Comparison of ENCODE assay signal across 9 cellular contexts in the genomic region with DNA sequence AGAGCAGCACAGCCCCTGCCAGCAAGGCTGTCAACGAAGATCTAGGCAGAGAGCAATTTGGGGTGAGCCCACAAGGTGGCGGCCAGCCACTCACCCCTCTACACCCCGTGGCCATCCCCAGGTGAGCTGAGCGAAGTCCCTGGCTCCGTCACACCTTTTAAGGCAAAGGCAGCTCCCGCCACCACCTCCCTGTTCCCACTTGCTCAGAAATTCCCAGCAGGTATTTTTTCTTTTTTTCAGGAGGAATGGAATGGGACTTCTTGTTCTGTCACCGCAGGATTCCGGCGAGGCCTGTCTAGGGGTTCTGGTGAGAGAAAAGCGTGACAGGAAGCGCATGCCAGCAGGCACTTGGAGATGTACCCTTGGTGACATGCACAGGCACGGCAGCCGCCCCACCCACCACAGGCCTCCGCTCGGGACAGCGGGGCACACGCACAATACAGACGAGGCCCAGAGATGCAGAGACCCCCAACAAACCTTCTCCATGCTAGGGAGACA. TPM values are rescaled to one million over a fixed set of nuclear protein-coding genes. Genes with fewer than 3 reads are reported as not detected.
DNase-seq lines count a peak whose midpoint lies in the region; ATAC-seq and TF ChIP-seq lines count a peak whose summit lies in the region.
"Had no signal": no experiment of that assay in that cellular context is flagged by ENCODE, and none has a peak within 500 bp of the region (broad histone marks: within the 10 kb centered on the region; RNA-seq: fewer than 3 reads in every experiment).

No MANE protein-coding gene starts in this region.

- no peaks in the 10 kb centered on the region for H3K9me3 Mint-ChIP-seq in neural crest cell
- H3K9me3 Mint-ChIP-seq in effector memory CD8-positive, alpha-beta T cell = no peaks in the 10 kb centered on the region
- H3K9me3 Mint-ChIP-seq: naive thymus-derived CD8-positive, alpha-beta T cell had no signal

- H3K27me3 ChIP-seq in HUES6 (ENCODE audit: control insufficient read depth, insufficient read depth, low read length) = no peaks in the 10 kb centered on the region

- ATAC-seq in mucosa of descending colon = no peak
- no peak for ATAC-seq in effector memory CD8-positive, alpha-beta T cell (replicated peaks)
- ATAC-seq: naive thymus-derived CD8-positive, alpha-beta T cell had no signal

- H3K4me3 Mint-ChIP-seq in neural crest cell = peak overlapping the region; percentile 100
- no peak overlapping the region for H3K4me3 Mint-ChIP-seq in effector memory CD8-positive, alpha-beta T cell

- H3K4me1 Mint-ChIP-seq in neural crest cell = peaks cover 55% of the 10 kb centered on the region
- H3K4me1 Mint-ChIP-seq in effector memory CD8-positive, alpha-beta T cell (ENCODE audit: low read depth in 2 of 2) = peaks cover 18 to 21% of the 10 kb centered on the region in 2 donors

- H3K9ac ChIP-seq in HUES6 (ENCODE audit: low read length) = peak overlapping the region; percentile 74

- peak; percentile 77 for DNase-seq in AG10803 (ENCODE audit: low read depth)
- peak in 1 of 61 donors; percentile 11 for DNase-seq in caudate nucleus (lab: John Stamatoyannopoulos, UW)
- DNase-seq in neural crest cell (ENCODE audit: low read depth, low spot score) = no peak
- DNase-seq in mucosa of descending colon = no peak
- no peak for DNase-seq in effector memory CD8-positive, alpha-beta T cell
- DNase-seq in NOMO-1 treated with DMSO at 0.1 percent for 48 hours (lab: John Stamatoyannopoulos, UW; ENCODE audit: unreplicated experiment) = no peak
- DNase-seq in NCI-H345 (lab: John Stamatoyannopoulos, UW) = no peak
- DNase-seq: naive thymus-derived CD8-positive, alpha-beta T cell had no signal

- H3K9me3 ChIP-seq in HUES6 (ENCODE audit: control insufficient read depth, insufficient read depth, low read depth, low read length) = no peaks in the 10 kb centered on the region
- no peaks in the 10 kb centered on the region for H3K9me3 ChIP-seq in mucosa of descending colon

- intact Hi-C loops in mucosa of descending colon (cut with DNase I, micrococcal nuclease) = no loop called here

- TF ChIP-seq CTCF in AG10803 (conservative IDR thresholded peaks at IDR 0.05; ENCODE audit: low read length) (peak; percentile 41), neural crest cell (conservative IDR thresholded peaks at IDR 0.05) (peak; percentile 36), mucosa of descending colon (IDR thresholded peaks at IDR 0.05) (no peak)

- H3K4me3 ChIP-seq in AG10803 (ENCODE audit: low read length) = peak overlapping the region; percentile 39
- H3K4me3 ChIP-seq in HUES6 (ENCODE audit: low read depth, low read length) = peak overlapping the region; percentile 5; the same call in 1 of the 2 replicates
- no peak overlapping the region for H3K4me3 ChIP-seq in mucosa of descending colon

- H3K27me3 Mint-ChIP-seq in neural crest cell (ENCODE audit: low read depth) = peaks cover 34% of the 10 kb centered on the region
- no peaks in the 10 kb centered on the region for H3K27me3 Mint-ChIP-seq in effector memory CD8-positive, alpha-beta T cell
- H3K27me3 Mint-ChIP-seq: naive thymus-derived CD8-positive, alpha-beta T cell had no signal

- H3K4me1 ChIP-seq in HUES6 (ENCODE audit: control insufficient read depth, insufficient read depth, low read length) = peaks cover 21% of the 10 kb centered on the region
- H3K4me1 ChIP-seq in mucosa of descending colon (ENCODE audit: low read depth) = peaks cover under 1% of the 10 kb centered on the region

- H3K36me3 Mint-ChIP-seq in neural crest cell (ENCODE audit: low read depth) = peaks cover 31% of the 10 kb centered on the region
- H3K36me3 Mint-ChIP-seq in effector memory CD8-positive, alpha-beta T cell (ENCODE audit: insufficient read depth) = peaks cover 45% of the 10 kb centered on the region

- peak overlapping the region; percentile 27 for H3K27ac Mint-ChIP-seq in neural crest cell (ENCODE audit: unreplicated experiment)
- peak overlapping the region in 1 of 2 donors; percentile 63 for H3K27ac Mint-ChIP-seq in effector memory CD8-positive, alpha-beta T cell

- H3K36me3 ChIP-seq in HUES6 (ENCODE audit: control insufficient read depth, insufficient read depth, low read length) (peaks cover 30% of the 10 kb centered on the region), mucosa of descending colon (ENCODE audit: low read depth) (peaks cover 13% of the 10 kb centered on the region)

- H3K27ac ChIP-seq in HUES6 (ENCODE audit: low read depth, low read length) (peak overlapping the region; percentile 4; the same call in 1 of the 2 replicates), caudate nucleus (ENCODE audit: low read depth, low read length) (peak overlapping the region; percentile 24)

RNA-seq across cellular contexts. Expression of a gene that starts 10.0 kb away (rescaled TPM):
- total RNA-seq in neural crest cell = 2,294 and 2,333 TPM in 2 replicates
- total RNA-seq in mucosa of descending colon = 1,000 to 10,000 TPM; 1,561 to 1,749 (median 1,709) TPM

RNA-seq across cellular contexts. Expression of a gene that starts 40.4 kb away (rescaled TPM):
- total RNA-seq in neural crest cell (30.0 and 30.4 TPM in 2 replicates), mucosa of descending colon (10 to 100 TPM in 1 of 3 donors, 1 to 10 TPM in 2; 1.7 to 26.5 (median 2.9) TPM)
